8 cellular contexts compared by ENCODE assay signal in genomic region chr17:48259710-48260291, GRCh38.
DNase-seq lines count a peak whose midpoint lies in the region; ATAC-seq and TF ChIP-seq lines count a peak whose summit lies in the region.

No MANE protein-coding gene starts in this region.

- peak; percentile 42 for DNase-seq in COLO829 (ENCODE audit: low spot score)
- DNase-seq in HT-29 (ENCODE audit: low spot score), result peak; percentile 74
- DNase-seq in RWPE2 (ENCODE audit: low spot score), result no peak
- peak; percentile 33 for DNase-seq in iPS DF 4.7 (ENCODE audit: extremely low read depth, low spot score)
- no peak for DNase-seq in activated gamma-delta T cell (lab: John Stamatoyannopoulos, UW)
- DNase-seq in occipital lobe (lab: John Stamatoyannopoulos, UW), result no peak
- no peak for DNase-seq in activated effector memory CD4-positive, alpha-beta T cell treated with anti-CD3 and anti-CD28 coated beads, Interleukin-2, amount 50 U/mL, for 16 hours

- H3K27ac ChIP-seq in RWPE2 (ENCODE audit: poor library complexity, severe bottlenecking), result no peak overlapping the region

- no peaks in the 10 kb centered on the region for H3K27me3 ChIP-seq in RWPE2 (ENCODE audit: insufficient read depth, poor library complexity, severe bottlenecking)

- no peaks in the 10 kb centered on the region for H3K4me1 ChIP-seq in RWPE2 (ENCODE audit: insufficient read depth, poor library complexity, severe bottlenecking)

- no peaks in the 10 kb centered on the region for H3K9me3 ChIP-seq in RWPE2 (ENCODE audit: severe bottlenecking)

- ATAC-seq in RWPE2 (ENCODE audit: low read depth) (peak; percentile 45; the same call in 1 of the 3 replicates), GM18868 (IDR thresholded peaks at IDR 0.05; ENCODE audit: unreplicated experiment) (no peak)

- no peak overlapping the region for H3K4me3 ChIP-seq in RWPE2 (ENCODE audit: severe bottlenecking)

- peak; percentile 95 for TF ChIP-seq CTCF in RWPE2 (IDR thresholded peaks at IDR 0.05; ENCODE audit: poor library complexity, severe bottlenecking)

- H3K36me3 ChIP-seq in RWPE2 (ENCODE audit: low read depth), result no peaks in the 10 kb centered on the region

Comparison
In these comparisons a context has a peak if more than half of its experiments do, and no peak if none do; other contexts are left out.
1. DNase-seq: peak in COLO829 (single experiment), HT-29 (single experiment) and iPS DF 4.7 (single experiment); none in RWPE2 (single experiment), activated gamma-delta T cell (single experiment), occipital lobe (single experiment) and activated effector memory CD4-positive, alpha-beta T cell treated with anti-CD3 and anti-CD28 coated beads, Interleukin-2, amount 50 U/mL, for 16 hours (single experiment).